In the genomic region with DNA sequence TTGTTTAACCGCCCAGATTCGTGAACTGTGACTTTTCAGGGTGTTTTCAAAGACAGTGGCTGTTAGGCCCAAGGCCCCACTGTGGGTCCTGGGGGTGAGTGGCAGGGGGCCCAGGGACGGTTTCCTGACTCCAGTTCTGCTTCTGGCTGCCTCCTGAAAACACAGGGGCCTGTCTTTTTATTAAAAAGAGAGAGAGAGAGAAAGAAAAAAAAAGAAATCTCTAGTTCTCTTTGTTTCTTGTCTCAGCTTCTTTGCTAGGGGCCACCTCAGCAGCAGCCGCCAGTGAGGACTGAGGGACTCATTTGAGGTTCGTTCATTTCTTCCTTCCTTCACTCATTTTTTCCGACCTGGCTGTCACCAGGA, we compare ENCODE assay signal across 1 cellular context.
TF ChIP-seq lines count a peak whose summit lies in the region.

No MANE protein-coding gene starts in this region.

TF ChIP-seq in GM23338, 12 proteins besides CTCF, POLR2A, EP300 and RAD21:
- TF ChIP-seq, protein P1, sequence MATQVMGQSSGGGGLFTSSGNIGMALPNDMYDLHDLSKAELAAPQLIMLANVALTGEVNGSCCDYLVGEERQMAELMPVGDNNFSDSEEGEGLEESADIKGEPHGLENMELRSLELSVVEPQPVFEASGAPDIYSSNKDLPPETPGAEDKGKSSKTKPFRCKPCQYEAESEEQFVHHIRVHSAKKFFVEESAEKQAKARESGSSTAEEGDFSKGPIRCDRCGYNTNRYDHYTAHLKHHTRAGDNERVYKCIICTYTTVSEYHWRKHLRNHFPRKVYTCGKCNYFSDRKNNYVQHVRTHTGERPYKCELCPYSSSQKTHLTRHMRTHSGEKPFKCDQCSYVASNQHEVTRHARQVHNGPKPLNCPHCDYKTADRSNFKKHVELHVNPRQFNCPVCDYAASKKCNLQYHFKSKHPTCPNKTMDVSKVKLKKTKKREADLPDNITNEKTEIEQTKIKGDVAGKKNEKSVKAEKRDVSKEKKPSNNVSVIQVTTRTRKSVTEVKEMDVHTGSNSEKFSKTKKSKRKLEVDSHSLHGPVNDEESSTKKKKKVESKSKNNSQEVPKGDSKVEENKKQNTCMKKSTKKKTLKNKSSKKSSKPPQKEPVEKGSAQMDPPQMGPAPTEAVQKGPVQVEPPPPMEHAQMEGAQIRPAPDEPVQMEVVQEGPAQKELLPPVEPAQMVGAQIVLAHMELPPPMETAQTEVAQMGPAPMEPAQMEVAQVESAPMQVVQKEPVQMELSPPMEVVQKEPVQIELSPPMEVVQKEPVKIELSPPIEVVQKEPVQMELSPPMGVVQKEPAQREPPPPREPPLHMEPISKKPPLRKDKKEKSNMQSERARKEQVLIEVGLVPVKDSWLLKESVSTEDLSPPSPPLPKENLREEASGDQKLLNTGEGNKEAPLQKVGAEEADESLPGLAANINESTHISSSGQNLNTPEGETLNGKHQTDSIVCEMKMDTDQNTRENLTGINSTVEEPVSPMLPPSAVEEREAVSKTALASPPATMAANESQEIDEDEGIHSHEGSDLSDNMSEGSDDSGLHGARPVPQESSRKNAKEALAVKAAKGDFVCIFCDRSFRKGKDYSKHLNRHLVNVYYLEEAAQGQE (IDR thresholded peaks at IDR 0.05; ENCODE audit: unreplicated experiment): no peak
- TF ChIP-seq NANOG (IDR thresholded peaks at IDR 0.05; ENCODE audit: borderline replicate concordance): no peak
- TF ChIP-seq STAT1 (IDR thresholded peaks at IDR 0.05; ENCODE audit: unreplicated experiment): no peak
- TF ChIP-seq, protein P2, sequence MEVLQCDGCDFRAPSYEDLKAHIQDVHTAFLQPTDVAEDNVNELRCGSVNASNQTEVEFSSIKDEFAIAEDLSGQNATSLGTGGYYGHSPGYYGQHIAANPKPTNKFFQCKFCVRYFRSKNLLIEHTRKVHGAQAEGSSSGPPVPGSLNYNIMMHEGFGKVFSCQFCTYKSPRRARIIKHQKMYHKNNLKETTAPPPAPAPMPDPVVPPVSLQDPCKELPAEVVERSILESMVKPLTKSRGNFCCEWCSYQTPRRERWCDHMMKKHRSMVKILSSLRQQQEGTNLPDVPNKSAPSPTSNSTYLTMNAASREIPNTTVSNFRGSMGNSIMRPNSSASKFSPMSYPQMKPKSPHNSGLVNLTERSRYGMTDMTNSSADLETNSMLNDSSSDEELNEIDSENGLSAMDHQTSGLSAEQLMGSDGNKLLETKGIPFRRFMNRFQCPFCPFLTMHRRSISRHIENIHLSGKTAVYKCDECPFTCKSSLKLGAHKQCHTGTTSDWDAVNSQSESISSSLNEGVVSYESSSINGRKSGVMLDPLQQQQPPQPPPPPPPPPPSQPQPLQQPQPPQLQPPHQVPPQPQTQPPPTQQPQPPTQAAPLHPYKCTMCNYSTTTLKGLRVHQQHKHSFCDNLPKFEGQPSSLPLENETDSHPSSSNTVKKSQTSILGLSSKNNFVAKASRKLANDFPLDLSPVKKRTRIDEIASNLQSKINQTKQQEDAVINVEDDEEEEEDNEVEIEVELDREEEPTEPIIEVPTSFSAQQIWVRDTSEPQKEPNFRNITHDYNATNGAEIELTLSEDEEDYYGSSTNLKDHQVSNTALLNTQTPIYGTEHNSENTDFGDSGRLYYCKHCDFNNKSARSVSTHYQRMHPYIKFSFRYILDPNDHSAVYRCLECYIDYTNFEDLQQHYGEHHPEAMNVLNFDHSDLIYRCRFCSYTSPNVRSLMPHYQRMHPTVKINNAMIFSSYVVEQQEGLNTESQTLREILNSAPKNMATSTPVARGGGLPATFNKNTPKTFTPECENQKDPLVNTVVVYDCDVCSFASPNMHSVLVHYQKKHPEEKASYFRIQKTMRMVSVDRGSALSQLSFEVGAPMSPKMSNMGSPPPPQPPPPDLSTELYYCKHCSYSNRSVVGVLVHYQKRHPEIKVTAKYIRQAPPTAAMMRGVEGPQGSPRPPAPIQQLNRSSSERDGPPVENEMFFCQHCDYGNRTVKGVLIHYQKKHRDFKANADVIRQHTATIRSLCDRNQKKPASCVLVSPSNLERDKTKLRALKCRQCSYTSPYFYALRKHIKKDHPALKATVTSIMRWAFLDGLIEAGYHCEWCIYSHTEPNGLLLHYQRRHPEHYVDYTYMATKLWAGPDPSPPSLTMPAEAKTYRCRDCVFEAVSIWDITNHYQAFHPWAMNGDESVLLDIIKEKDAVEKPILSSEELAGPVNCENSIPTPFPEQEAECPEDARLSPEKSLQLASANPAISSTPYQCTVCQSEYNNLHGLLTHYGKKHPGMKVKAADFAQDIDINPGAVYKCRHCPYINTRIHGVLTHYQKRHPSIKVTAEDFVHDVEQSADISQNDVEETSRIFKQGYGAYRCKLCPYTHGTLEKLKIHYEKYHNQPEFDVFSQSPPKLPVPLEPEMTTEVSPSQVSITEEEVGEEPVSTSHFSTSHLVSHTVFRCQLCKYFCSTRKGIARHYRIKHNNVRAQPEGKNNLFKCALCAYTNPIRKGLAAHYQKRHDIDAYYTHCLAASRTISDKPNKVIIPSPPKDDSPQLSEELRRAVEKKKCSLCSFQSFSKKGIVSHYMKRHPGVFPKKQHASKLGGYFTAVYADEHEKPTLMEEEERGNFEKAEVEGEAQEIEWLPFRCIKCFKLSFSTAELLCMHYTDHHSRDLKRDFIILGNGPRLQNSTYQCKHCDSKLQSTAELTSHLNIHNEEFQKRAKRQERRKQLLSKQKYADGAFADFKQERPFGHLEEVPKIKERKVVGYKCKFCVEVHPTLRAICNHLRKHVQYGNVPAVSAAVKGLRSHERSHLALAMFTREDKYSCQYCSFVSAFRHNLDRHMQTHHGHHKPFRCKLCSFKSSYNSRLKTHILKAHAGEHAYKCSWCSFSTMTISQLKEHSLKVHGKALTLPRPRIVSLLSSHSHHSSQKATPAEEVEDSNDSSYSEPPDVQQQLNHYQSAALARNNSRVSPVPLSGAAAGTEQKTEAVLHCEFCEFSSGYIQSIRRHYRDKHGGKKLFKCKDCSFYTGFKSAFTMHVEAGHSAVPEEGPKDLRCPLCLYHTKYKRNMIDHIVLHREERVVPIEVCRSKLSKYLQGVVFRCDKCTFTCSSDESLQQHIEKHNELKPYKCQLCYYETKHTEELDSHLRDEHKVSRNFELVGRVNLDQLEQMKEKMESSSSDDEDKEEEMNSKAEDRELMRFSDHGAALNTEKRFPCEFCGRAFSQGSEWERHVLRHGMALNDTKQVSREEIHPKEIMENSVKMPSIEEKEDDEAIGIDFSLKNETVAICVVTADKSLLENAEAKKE (CRISPR knock-in tag; IDR thresholded peaks at IDR 0.05): no peak
- TF ChIP-seq, protein P3, sequence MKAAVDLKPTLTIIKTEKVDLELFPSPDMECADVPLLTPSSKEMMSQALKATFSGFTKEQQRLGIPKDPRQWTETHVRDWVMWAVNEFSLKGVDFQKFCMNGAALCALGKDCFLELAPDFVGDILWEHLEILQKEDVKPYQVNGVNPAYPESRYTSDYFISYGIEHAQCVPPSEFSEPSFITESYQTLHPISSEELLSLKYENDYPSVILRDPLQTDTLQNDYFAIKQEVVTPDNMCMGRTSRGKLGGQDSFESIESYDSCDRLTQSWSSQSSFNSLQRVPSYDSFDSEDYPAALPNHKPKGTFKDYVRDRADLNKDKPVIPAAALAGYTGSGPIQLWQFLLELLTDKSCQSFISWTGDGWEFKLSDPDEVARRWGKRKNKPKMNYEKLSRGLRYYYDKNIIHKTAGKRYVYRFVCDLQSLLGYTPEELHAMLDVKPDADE (IDR thresholded peaks at IDR 0.05): no peak
- TF ChIP-seq ZNF114 (CRISPR knock-in tag; IDR thresholded peaks at IDR 0.05): no peak
- no peak for TF ChIP-seq POLR2AphosphoS5 (IDR thresholded peaks at IDR 0.05; ENCODE audit: low read depth)
- no peak for TF ChIP-seq JUNB (IDR thresholded peaks at IDR 0.05; ENCODE audit: unreplicated experiment)
- no peak for TF ChIP-seq EZH2 (IDR thresholded peaks at IDR 0.05; ENCODE audit: low read depth, unreplicated experiment)
- no peak for TF ChIP-seq CREB1 (CRISPR knock-in tag; IDR thresholded peaks at IDR 0.05; ENCODE audit: low read depth)
- no peak for TF ChIP-seq ZNF331 (CRISPR knock-in tag; IDR thresholded peaks at IDR 0.05; ENCODE audit: low read depth)
